ENCODE assay signal across 18 cellular contexts in the genomic region with DNA sequence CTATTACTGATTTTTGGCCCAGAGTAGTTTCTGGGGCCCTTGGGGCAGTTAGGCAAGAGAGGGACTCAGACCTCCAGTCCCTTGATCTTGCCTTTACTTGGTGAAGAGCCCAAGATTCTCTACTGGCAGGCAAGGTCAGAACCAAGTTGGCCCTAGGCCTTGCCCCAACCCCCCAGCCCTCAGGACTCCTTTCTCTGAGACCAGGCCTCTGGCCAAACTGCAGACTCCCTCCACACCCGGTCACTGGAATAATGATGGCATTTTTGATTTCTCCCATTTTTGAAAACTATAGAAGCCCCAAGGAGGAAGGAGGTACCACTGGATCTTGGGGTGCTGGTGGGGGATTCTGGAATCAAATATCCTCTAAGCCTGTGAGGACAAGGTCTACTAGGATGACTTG. TPM values are rescaled to one million over a fixed set of nuclear protein-coding genes. Genes with fewer than 3 reads are reported as not detected.
A peak's percentile ranks its signal among the peaks of the same experiment; 100 is the strongest.
DNase-seq lines count a peak whose midpoint lies in the region; ATAC-seq and TF ChIP-seq lines count a peak whose summit lies in the region.
"Had no signal": no experiment of that assay in that cellular context is flagged by ENCODE, and none has a peak within 500 bp of the region (broad histone marks: within the 10 kb centered on the region; RNA-seq: fewer than 3 reads in every experiment).

No MANE protein-coding gene starts in this region.

- POLR2A ChIA-PET in Panc1 (lab: Charles Lee) (interaction anchor here (0.6 to 0.7 kb wide), 2 partner anchors 229 to 834 kb away, joined by 3 to 4 read pairs; no protein-coding TSS in a partner anchor), GM10248 (lab: Yijun Ruan, JAX) (no interaction called here)

- H3K4me3 ChIP-seq in GM23338 = no peak overlapping the region
- H3K4me3 ChIP-seq in Panc1 (ENCODE audit: low read depth in 2 of 2, low read length in 2 of 2) = peak overlapping the region in 1 of 2 experiments; percentile 76; a peak in 1 of 4 replicates
- peak overlapping the region; percentile 44 for H3K4me3 ChIP-seq in mesodermal cell (ENCODE audit: extremely low read depth, insufficient read depth, low read length, poor library complexity, severe bottlenecking)
- no peak overlapping the region for H3K4me3 ChIP-seq in hepatocyte

- no peak for DNase-seq in GM23338 (ENCODE audit: low spot score)
- no peak for DNase-seq in Panc1 (ENCODE audit: low read depth, low spot score)
- no peak for DNase-seq in chondrocyte (ENCODE audit: low spot score)
- DNase-seq in H4 (ENCODE audit: low spot score) = no peak
- DNase-seq in hepatocyte (ENCODE audit: low spot score) = no peak
- DNase-seq in GM10248 (ENCODE audit: extremely low spot score) = no peak
- DNase-seq: BE2C; CD4-positive, alpha-beta T cell; HFFc6; IMR-90; Karpas-422; NCI-H1105 treated with DMSO at 0.1 percent for 48 hours; NCI-H1694 treated with DMSO at 0.1 percent for 48 hours; NCI-H2107; NCI-H2227 treated with DMSO at 0.1 percent for 48 hours; NCI-H524 had no signal

- H3K9me3 ChIP-seq in Panc1 (ENCODE audit: control insufficient read depth, insufficient read depth, low read depth, low read length) (no peaks in the 10 kb centered on the region), mesodermal cell (ENCODE audit: control insufficient read depth, low read length) (no peaks in the 10 kb centered on the region), hepatocyte (ENCODE audit: low read depth) (no peaks in the 10 kb centered on the region)
- H3K9me3 ChIP-seq: BE2C had no signal

- no peak overlapping the region for H3K4me3 Mint-ChIP-seq in GM23338
- no peak overlapping the region for H3K4me3 Mint-ChIP-seq in chondrocyte (ENCODE audit: unreplicated experiment)
- H3K4me3 Mint-ChIP-seq: CD4-positive, alpha-beta T cell; HFFc6 had no signal

- no peaks in the 10 kb centered on the region for H3K9me2 ChIP-seq in GM23338 (ENCODE audit: insufficient read depth)
- no peaks in the 10 kb centered on the region for H3K9me2 ChIP-seq in hepatocyte (replicated peaks; ENCODE audit: insufficient read depth)

- H3K4me1 Mint-ChIP-seq in GM23338 (peaks cover 22% of the 10 kb centered on the region), chondrocyte (ENCODE audit: low read depth) (peaks cover 3% of the 10 kb centered on the region)

- intact Hi-C loops in Panc1 (cut with micrococcal nuclease; ENCODE audit: unreplicated experiment) = no loop called here

- no peaks in the 10 kb centered on the region; the same call in 2 of the 3 replicates for H3K36me3 Mint-ChIP-seq in GM23338 (ENCODE audit: low read depth)
- no peaks in the 10 kb centered on the region for H3K36me3 Mint-ChIP-seq in chondrocyte (ENCODE audit: low read depth)

- no peak overlapping the region for H2AFZ ChIP-seq in GM23338
- H2AFZ ChIP-seq in hepatocyte = no peak overlapping the region

- CTCF ChIA-PET in Panc1 (lab: Charles Lee) = no interaction called here
- CTCF ChIA-PET in GM10248 (lab: Yijun Ruan, JAX) = no interaction called here

- H3K4me2 ChIP-seq in GM23338 = no peak overlapping the region
- H3K4me2 ChIP-seq in hepatocyte = no peak overlapping the region

- H3K9me3 Mint-ChIP-seq in GM23338 (no peaks in the 10 kb centered on the region; the same call in 2 of the 3 replicates), chondrocyte (ENCODE audit: low read depth) (no peaks in the 10 kb centered on the region)
- H3K9me3 Mint-ChIP-seq: CD4-positive, alpha-beta T cell; HFFc6 had no signal

- BruUV-seq in Panc1 (replicated peaks; lab: Mats Ljungman, UMichigan) = no TSS peak

- no CpG with 5 or more reads among the region's 1 CpG for WGBS in mesodermal cell (ENCODE audit: insufficient coverage in 2 of 2), 2 experiments
- 73% methylated on average over 1 of the region's 1 CpG for WGBS in hepatocyte (ENCODE audit: low lambda C conversion rate, missing lambda C conversion rate)

- H3K27ac Mint-ChIP-seq in GM23338 (no peak overlapping the region), chondrocyte (ENCODE audit: unreplicated experiment) (no peak overlapping the region)
- H3K27ac Mint-ChIP-seq: CD4-positive, alpha-beta T cell; HFFc6 had no signal

- in situ Hi-C loops in Panc1 (cut with HindIII; ENCODE audit: low pct_unique_long_range_greater_than_20kb, low sequenced_read_pairs) = no loop called here

- peaks cover 25% of the 10 kb centered on the region for H3K4me1 ChIP-seq in GM23338 (ENCODE audit: insufficient read depth)
- H3K4me1 ChIP-seq in Panc1 (ENCODE audit: control insufficient read depth, insufficient read depth, low read length) = peaks cover 37% of the 10 kb centered on the region
- peaks cover 22% of the 10 kb centered on the region for H3K4me1 ChIP-seq in mesodermal cell (ENCODE audit: control insufficient read depth, insufficient read depth, low read length, poor library complexity, severe bottlenecking)
- no peaks in the 10 kb centered on the region for H3K4me1 ChIP-seq in hepatocyte (ENCODE audit: insufficient read depth)
- H3K4me1 ChIP-seq: BE2C had no signal

- ATAC-seq in GM23338 (no peak), Panc1 (no peak)

- H3K36me3 ChIP-seq in GM23338 (ENCODE audit: insufficient read depth) (no peaks in the 10 kb centered on the region; the same call in 1 of the 2 replicates), Panc1 (ENCODE audit: control insufficient read depth, insufficient read depth, low read length) (peaks cover 9% of the 10 kb centered on the region; the same call in 1 of the 2 replicates), mesodermal cell (ENCODE audit: control insufficient read depth, insufficient read depth, low read length) (no peaks in the 10 kb centered on the region), hepatocyte (replicated peaks; ENCODE audit: insufficient read depth, low read depth) (no peaks in the 10 kb centered on the region)
- H3K36me3 ChIP-seq: BE2C had no signal

- no peak overlapping the region for H3K27ac ChIP-seq in GM23338 (ENCODE audit: low read depth)
- H3K27ac ChIP-seq in Panc1 (ENCODE audit: low read length) = peak overlapping the region; percentile 99
- no peak overlapping the region for H3K27ac ChIP-seq in mesodermal cell (ENCODE audit: low read depth, low read length, severe bottlenecking)
- H3K27ac ChIP-seq in hepatocyte = no peak overlapping the region

- no peak for TF ChIP-seq CTCF in GM23338 (conservative IDR thresholded peaks at IDR 0.05; ENCODE audit: low read depth in 2 of 2)
- no peak for TF ChIP-seq CTCF in Panc1 (IDR thresholded peaks at IDR 0.05)
- TF ChIP-seq CTCF in chondrocyte (IDR thresholded peaks at IDR 0.05) = no peak
- TF ChIP-seq CTCF in hepatocyte (IDR thresholded peaks at IDR 0.05; ENCODE audit: poor library complexity) = no peak
- no peak for TF ChIP-seq CTCF in GM10248 (IDR thresholded peaks at IDR 0.05; ENCODE audit: control extremely low read depth, extremely low read depth, low read depth, missing control alignments)

- H4K20me1 ChIP-seq in GM23338 (replicated peaks; ENCODE audit: insufficient read depth) = peaks cover 41% of the 10 kb centered on the region
- H4K20me1 ChIP-seq in hepatocyte (ENCODE audit: insufficient read depth, poor library complexity, severe bottlenecking) = no peaks in the 10 kb centered on the region

- peaks cover 66% of the 10 kb centered on the region for H3F3A ChIP-seq in GM23338 (replicated peaks; ENCODE audit: low read depth)

- H3K27me3 ChIP-seq in GM23338 (ENCODE audit: insufficient read depth) (peaks cover 100% of the 10 kb centered on the region), Panc1 (ENCODE audit: control insufficient read depth, insufficient read depth, low read length) (no peaks in the 10 kb centered on the region), hepatocyte (peaks cover 99% of the 10 kb centered on the region)

- H3K27me3 Mint-ChIP-seq in GM23338 (ENCODE audit: insufficient read depth, low read depth, poor library complexity) = peaks cover 100% of the 10 kb centered on the region
- H3K27me3 Mint-ChIP-seq in chondrocyte (ENCODE audit: low read depth) = peaks cover 82% of the 10 kb centered on the region

- H3K79me2 ChIP-seq in GM23338 (replicated peaks; ENCODE audit: insufficient read depth) (no peaks in the 10 kb centered on the region), hepatocyte (no peaks in the 10 kb centered on the region)

RNA-seq across cellular contexts. Expression of a gene that starts 18.0 kb away (rescaled TPM):
- total RNA-seq in GM23338 (2014; rRNA removed; shearing (Covaris generic)) = not detected in 2 replicates
- polyA plus RNA-seq in GM23338 (2016; fragmentation: Nextera tagmentation; extraction: Ambion mirVana) (not detected in 2 replicates), hepatocyte (0.73 and 2.5 TPM in 2 replicates)
- total RNA-seq in Panc1 (2021; ENCODE audit: unreplicated experiment) (65.9 TPM), chondrocyte (0.20 TPM in 1 of 3 replicates, not detected in the others), hepatocyte (1.5 and 2.1 TPM in 2 replicates)
- 83.0 TPM for polyA plus RNA-seq in Panc1 (2012; ENCODE audit: insufficient read length)
- 35.5 TPM for polyA plus RNA-seq in mesodermal cell (2013, experiment 1 of 2)
- polyA plus RNA-seq in mesodermal cell (2013, experiment 2 of 2) = 31.8 TPM
- total RNA-seq in H4 (2014; rRNA removed; shearing (Covaris generic)) = 23.1 and 26.1 TPM in 2 replicates
- total RNA-seq: CD4-positive, alpha-beta T cell; HFFc6; IMR-90 had no signal

RNA-seq across cellular contexts. Expression of a gene that starts 29.1 kb away (rescaled TPM):
- not detected in 2 replicates for total RNA-seq in GM23338 (2014; rRNA removed; shearing (Covaris generic))
- not detected in 2 replicates for polyA plus RNA-seq in GM23338 (2016; fragmentation: Nextera tagmentation; extraction: Ambion mirVana)
- total RNA-seq in Panc1 (2021; ENCODE audit: unreplicated experiment) = 45.9 TPM
- 47.8 TPM for polyA plus RNA-seq in Panc1 (2012; ENCODE audit: insufficient read length)
- polyA plus RNA-seq in mesodermal cell (2013, experiment 1 of 2) = 30.0 TPM
- 41.5 TPM for polyA plus RNA-seq in mesodermal cell (2013, experiment 2 of 2)
- not detected in 3 replicates for total RNA-seq in chondrocyte
- 1.2 and 6.3 TPM in 2 replicates for total RNA-seq in H4 (2014; rRNA removed; shearing (Covaris generic))
- total RNA-seq in hepatocyte = 0.57 and 1.6 TPM in 2 replicates
- polyA plus RNA-seq in hepatocyte = 0.31 and 1.3 TPM in 2 replicates
- total RNA-seq: CD4-positive, alpha-beta T cell; HFFc6 had no signal

RNA-seq across cellular contexts. Expression of a gene that starts 33.3 kb away (rescaled TPM):
- not detected in 2 replicates for total RNA-seq in GM23338 (2014; rRNA removed; shearing (Covaris generic))
- polyA plus RNA-seq in GM23338 (2016; fragmentation: Nextera tagmentation; extraction: Ambion mirVana) (not detected in 2 replicates), hepatocyte (13.7 and 15.9 TPM in 2 replicates)
- total RNA-seq in Panc1 (2021; ENCODE audit: unreplicated experiment) (44.0 TPM), chondrocyte (not detected in 3 replicates), hepatocyte (4.1 and 6.7 TPM in 2 replicates)
- 36.5 TPM for polyA plus RNA-seq in Panc1 (2012; ENCODE audit: insufficient read length)
- 10.4 TPM for polyA plus RNA-seq in mesodermal cell (2013, experiment 1 of 2)
- 19.8 TPM for polyA plus RNA-seq in mesodermal cell (2013, experiment 2 of 2)
- 21.2 and 22.4 TPM in 2 replicates for total RNA-seq in H4 (2014; rRNA removed; shearing (Covaris generic))
- total RNA-seq: CD4-positive, alpha-beta T cell; HFFc6 had no signal

RNA-seq across cellular contexts. Expression of a gene that starts 39.4 kb away (rescaled TPM):
- total RNA-seq in GM23338 (2014; rRNA removed; shearing (Covaris generic)) = not detected in 2 replicates
- polyA plus RNA-seq in GM23338 (2016; fragmentation: Nextera tagmentation; extraction: Ambion mirVana) (not detected in 2 replicates), hepatocyte (7.7 and 12.9 TPM in 2 replicates)
- total RNA-seq in Panc1 (2021; ENCODE audit: unreplicated experiment) (196 TPM), chondrocyte (not detected in 3 replicates), hepatocyte (4.1 and 4.8 TPM in 2 replicates)
- 167 TPM for polyA plus RNA-seq in Panc1 (2012; ENCODE audit: insufficient read length)
- polyA plus RNA-seq in mesodermal cell (2013, experiment 1 of 2) = 38.9 TPM
- 49.8 TPM for polyA plus RNA-seq in mesodermal cell (2013, experiment 2 of 2)
- total RNA-seq in H4 (2014; rRNA removed; shearing (Covaris generic)) = 1.4 and 3.1 TPM in 2 replicates
- total RNA-seq: CD4-positive, alpha-beta T cell; HFFc6 had no signal

RNA-seq across cellular contexts. Expression of a gene that starts 50.6 kb away (rescaled TPM):
- not detected in 2 replicates for total RNA-seq in GM23338 (2014; rRNA removed; shearing (Covaris generic))
- polyA plus RNA-seq in GM23338 (2016; fragmentation: Nextera tagmentation; extraction: Ambion mirVana) = not detected in 2 replicates
- total RNA-seq in Panc1 (2021; ENCODE audit: unreplicated experiment) = 67.2 TPM
- polyA plus RNA-seq in Panc1 (2012; ENCODE audit: insufficient read length) = 64.4 TPM
- polyA plus RNA-seq in mesodermal cell (2013, experiment 1 of 2) = 13.7 TPM
- polyA plus RNA-seq in mesodermal cell (2013, experiment 2 of 2) = 15.0 TPM
- total RNA-seq in chondrocyte = not detected in 3 replicates
- 0.43 TPM in 1 of 2 replicates, not detected in the other for total RNA-seq in H4 (2014; rRNA removed; shearing (Covaris generic))
- total RNA-seq in hepatocyte = 0.27 and 0.36 TPM in 2 replicates
- 3.3 and 4.4 TPM in 2 replicates for polyA plus RNA-seq in hepatocyte
- total RNA-seq: CD4-positive, alpha-beta T cell; HFFc6; SK-MEL-5 had no signal
